ENCODE assay signal across 3 cellular contexts in the genomic region with DNA sequence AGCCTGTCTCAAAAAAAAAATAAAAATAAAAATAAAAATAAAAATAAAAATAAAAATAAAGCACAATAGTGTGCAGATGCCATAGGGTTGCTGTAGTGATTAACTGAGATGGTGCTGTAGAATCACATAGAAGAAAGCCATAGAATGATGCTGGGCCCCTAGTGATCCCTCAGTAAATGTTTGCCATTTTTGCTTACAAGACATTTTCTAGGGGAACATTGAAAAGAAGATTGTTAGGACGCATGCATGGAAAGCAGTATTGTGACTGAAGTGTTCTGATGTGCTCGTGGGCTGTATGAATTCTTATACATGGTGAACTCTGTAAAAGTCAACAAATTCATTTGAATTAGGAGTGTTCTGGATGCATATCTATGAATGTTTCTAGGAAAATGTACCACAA.
TF ChIP-seq lines count a peak whose summit lies in the region.

No MANE protein-coding gene starts in this region.

TF ChIP-seq in A549, 52 proteins besides CTCF, POLR2A, EP300 and RAD21:
- TF ChIP-seq PBX3 (IDR thresholded peaks at IDR 0.05) (no peak), MAFK (IDR thresholded peaks at IDR 0.05; ENCODE audit: partially characterized antibody) (peak; percentile 61)

TF ChIP-seq in IMR-90, 13 proteins besides CTCF, POLR2A, EP300 and RAD21:
- peak; percentile 78 for TF ChIP-seq MAFK (IDR thresholded peaks at IDR 0.05; ENCODE audit: low read depth, low read length)
- TF ChIP-seq RCOR1 (IDR thresholded peaks at IDR 0.05; ENCODE audit: insufficient replicate concordance, low read length): no peak

TF ChIP-seq in K562, 482 proteins besides CTCF, POLR2A, EP300 and RAD21:
- TF ChIP-seq MEF2D (tag; conservative IDR thresholded peaks at IDR 0.05; ENCODE audit: low read depth) (no peak), MAFF (IDR thresholded peaks at IDR 0.05; ENCODE audit: low read length) (peak; percentile 19; the same call in 1 of the 2 replicates), BRF2 (IDR thresholded peaks at IDR 0.05; ENCODE audit: borderline replicate concordance, insufficient read depth, insufficient read length) (no peak), ZNF766 (CRISPR knock-in tag; conservative IDR thresholded peaks at IDR 0.05) (no peak), C11orf30 (IDR thresholded peaks at IDR 0.05; ENCODE audit: low read depth) (peak; percentile 58; the same call in 1 of the 2 replicates), MAFG (tag; conservative IDR thresholded peaks at IDR 0.05) (peak; percentile 68), ZNF316 (IDR thresholded peaks at IDR 0.05) (peak; percentile 68), HSF4 (CRISPR knock-in tag; IDR thresholded peaks at IDR 0.05; ENCODE audit: borderline replicate concordance) (no peak), MAFK (IDR thresholded peaks at IDR 0.05; ENCODE audit: low read length) (peak; percentile 32; the same call in 1 of the 2 replicates), ZNF586 (CRISPR knock-in tag; conservative IDR thresholded peaks at IDR 0.05) (no peak)
- TF ChIP-seq, protein P1, sequence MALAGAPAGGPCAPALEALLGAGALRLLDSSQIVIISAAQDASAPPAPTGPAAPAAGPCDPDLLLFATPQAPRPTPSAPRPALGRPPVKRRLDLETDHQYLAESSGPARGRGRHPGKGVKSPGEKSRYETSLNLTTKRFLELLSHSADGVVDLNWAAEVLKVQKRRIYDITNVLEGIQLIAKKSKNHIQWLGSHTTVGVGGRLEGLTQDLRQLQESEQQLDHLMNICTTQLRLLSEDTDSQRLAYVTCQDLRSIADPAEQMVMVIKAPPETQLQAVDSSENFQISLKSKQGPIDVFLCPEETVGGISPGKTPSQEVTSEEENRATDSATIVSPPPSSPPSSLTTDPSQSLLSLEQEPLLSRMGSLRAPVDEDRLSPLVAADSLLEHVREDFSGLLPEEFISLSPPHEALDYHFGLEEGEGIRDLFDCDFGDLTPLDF (CRISPR knock-in tag; IDR thresholded peaks at IDR 0.05): no peak
- TF ChIP-seq, protein P2, sequence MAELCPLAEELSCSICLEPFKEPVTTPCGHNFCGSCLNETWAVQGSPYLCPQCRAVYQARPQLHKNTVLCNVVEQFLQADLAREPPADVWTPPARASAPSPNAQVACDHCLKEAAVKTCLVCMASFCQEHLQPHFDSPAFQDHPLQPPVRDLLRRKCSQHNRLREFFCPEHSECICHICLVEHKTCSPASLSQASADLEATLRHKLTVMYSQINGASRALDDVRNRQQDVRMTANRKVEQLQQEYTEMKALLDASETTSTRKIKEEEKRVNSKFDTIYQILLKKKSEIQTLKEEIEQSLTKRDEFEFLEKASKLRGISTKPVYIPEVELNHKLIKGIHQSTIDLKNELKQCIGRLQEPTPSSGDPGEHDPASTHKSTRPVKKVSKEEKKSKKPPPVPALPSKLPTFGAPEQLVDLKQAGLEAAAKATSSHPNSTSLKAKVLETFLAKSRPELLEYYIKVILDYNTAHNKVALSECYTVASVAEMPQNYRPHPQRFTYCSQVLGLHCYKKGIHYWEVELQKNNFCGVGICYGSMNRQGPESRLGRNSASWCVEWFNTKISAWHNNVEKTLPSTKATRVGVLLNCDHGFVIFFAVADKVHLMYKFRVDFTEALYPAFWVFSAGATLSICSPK (IDR thresholded peaks at IDR 0.05; ENCODE audit: borderline replicate concordance): no peak
- TF ChIP-seq, protein P3, sequence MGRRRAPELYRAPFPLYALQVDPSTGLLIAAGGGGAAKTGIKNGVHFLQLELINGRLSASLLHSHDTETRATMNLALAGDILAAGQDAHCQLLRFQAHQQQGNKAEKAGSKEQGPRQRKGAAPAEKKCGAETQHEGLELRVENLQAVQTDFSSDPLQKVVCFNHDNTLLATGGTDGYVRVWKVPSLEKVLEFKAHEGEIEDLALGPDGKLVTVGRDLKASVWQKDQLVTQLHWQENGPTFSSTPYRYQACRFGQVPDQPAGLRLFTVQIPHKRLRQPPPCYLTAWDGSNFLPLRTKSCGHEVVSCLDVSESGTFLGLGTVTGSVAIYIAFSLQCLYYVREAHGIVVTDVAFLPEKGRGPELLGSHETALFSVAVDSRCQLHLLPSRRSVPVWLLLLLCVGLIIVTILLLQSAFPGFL (CRISPR knock-in tag; IDR thresholded peaks at IDR 0.05): no peak
